ENCODE assay signal across 20 cellular contexts in the genomic region with DNA sequence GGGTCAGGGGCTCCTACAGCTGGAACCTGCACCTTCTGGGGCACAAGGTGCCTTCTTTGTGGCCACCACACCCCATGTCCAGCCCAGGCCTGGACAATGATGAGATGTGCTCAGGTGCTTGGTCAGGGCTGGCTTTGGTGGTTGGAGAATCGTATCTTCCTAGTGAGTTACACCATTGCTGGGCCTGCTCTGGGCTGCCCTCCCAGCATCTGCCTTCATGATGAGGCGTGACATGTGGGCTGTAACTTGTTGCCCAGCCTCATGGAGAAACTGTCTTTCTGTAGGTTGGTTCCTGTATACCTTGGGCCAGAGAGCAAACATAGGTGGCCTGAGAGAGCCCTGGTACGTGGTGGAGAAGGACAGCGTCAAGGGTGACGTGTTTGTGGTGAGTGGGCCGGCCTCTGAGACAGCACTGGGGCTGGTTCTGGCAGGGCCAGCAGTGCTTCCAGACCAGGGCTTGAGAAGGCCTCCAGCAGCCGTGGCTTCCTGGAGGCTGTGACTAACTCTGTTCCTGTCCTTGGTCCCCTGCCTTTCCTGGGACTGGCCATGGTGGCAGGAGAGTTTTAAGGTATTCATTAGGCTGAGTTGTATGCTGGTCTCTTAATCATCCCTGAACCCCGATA. TPM values are rescaled to one million over a fixed set of nuclear protein-coding genes. Genes with fewer than 3 reads are reported as not detected.
DNase-seq lines count a peak whose midpoint lies in the region; ATAC-seq and TF ChIP-seq lines count a peak whose summit lies in the region.
"Had no signal": no experiment of that assay in that cellular context is flagged by ENCODE, and none has a peak within 500 bp of the region (broad histone marks: within the 10 kb centered on the region; RNA-seq: fewer than 3 reads in every experiment).

No MANE protein-coding gene starts in this region.

- intact Hi-C loops in lower lobe of right lung (cut with DNase I) = no loop called here

- H3K36me3 ChIP-seq in lower lobe of right lung = peaks cover 93% of the 10 kb centered on the region

- DNase-seq in NCI-H2171 treated with DMSO at 0.1 percent for 48 hours (lab: John Stamatoyannopoulos, UW) (peak; percentile 40), NCI-H2171 (lab: John Stamatoyannopoulos, UW) (no peak), chondrocyte (ENCODE audit: low spot score) (peak; percentile 59), lower lobe of right lung (no peak), NCI-H187 treated with DMSO at 0.1 percent for 48 hours (lab: John Stamatoyannopoulos, UW) (no peak), NCI-H526 (lab: John Stamatoyannopoulos, UW) (no peak)
- DNase-seq: activated CD8-positive, alpha-beta T cell treated with anti-CD3 and anti-CD28 coated beads, Interleukin-2, amount 10 ng/mL, durations not matched to agents 7 days and 5 days; activated T-cell treated with anti-CD3 and anti-CD28 coated beads, Interleukin-2, amount 50 U/mL, for 72 hours; effector CD4-positive, alpha-beta T cell; NCI-H1930; NCI-H510A; stimulated activated CD4-positive, alpha-beta T cell treated with anti-CD3 and anti-CD28 coated beads, Interleukin-4, amount 100 ng/mL, for 4 hours; testis had no signal

- H3K4me3 Mint-ChIP-seq in chondrocyte (ENCODE audit: unreplicated experiment) = no peak overlapping the region
- H3K4me3 Mint-ChIP-seq: activated CD8-positive, alpha-beta T cell treated with anti-CD3 and anti-CD28 coated beads, Interleukin-2, amount 10 ng/mL, durations not matched to agents 7 days and 5 days; activated T-cell treated with anti-CD3 and anti-CD28 coated beads, Interleukin-2, amount 50 U/mL, for 72 hours; nephron had no signal

- no peaks in the 10 kb centered on the region for H3K27me3 ChIP-seq in lower lobe of right lung (ENCODE audit: low read depth)
- H3K27me3 ChIP-seq: hepatocyte, MG63, testis had no signal

- H3K27me3 Mint-ChIP-seq in chondrocyte (ENCODE audit: low read depth) = no peaks in the 10 kb centered on the region
- H3K27me3 Mint-ChIP-seq: progenitor cell of endocrine pancreas had no signal

- H3K36me3 Mint-ChIP-seq in chondrocyte (ENCODE audit: low read depth) = peaks cover 25% of the 10 kb centered on the region

- H3K4me1 Mint-ChIP-seq in chondrocyte (ENCODE audit: low read depth) = peaks cover 12% of the 10 kb centered on the region

- TF ChIP-seq CTCF in chondrocyte (IDR thresholded peaks at IDR 0.05) (no peak), lower lobe of right lung (IDR thresholded peaks at IDR 0.05) (no peak)

- ATAC-seq in lower lobe of right lung = peak in 1 of 2 donors; percentile 6
- ATAC-seq in HG02759 (IDR thresholded peaks at IDR 0.05; ENCODE audit: unreplicated experiment) = no peak
- ATAC-seq in HG03196 (IDR thresholded peaks at IDR 0.05; ENCODE audit: unreplicated experiment) = no peak
- ATAC-seq: activated CD8-positive, alpha-beta T cell treated with anti-CD3 and anti-CD28 coated beads, Interleukin-2, amount 10 ng/mL, durations not matched to agents 7 days and 5 days; activated T-cell treated with anti-CD3 and anti-CD28 coated beads, Interleukin-2, amount 50 U/mL, for 72 hours had no signal

- no peaks in the 10 kb centered on the region for H3K9me3 ChIP-seq in lower lobe of right lung
- H3K9me3 ChIP-seq: MG63, testis had no signal

- H3K4me3 ChIP-seq in lower lobe of right lung = no peak overlapping the region
- H3K4me3 ChIP-seq: hepatocyte, MG63, testis had no signal

- H3K4me1 ChIP-seq in lower lobe of right lung = peaks cover 6% of the 10 kb centered on the region
- H3K4me1 ChIP-seq: testis had no signal

- no peak overlapping the region for H3K27ac Mint-ChIP-seq in chondrocyte (ENCODE audit: unreplicated experiment)
- H3K27ac Mint-ChIP-seq: activated CD8-positive, alpha-beta T cell treated with anti-CD3 and anti-CD28 coated beads, Interleukin-2, amount 10 ng/mL, durations not matched to agents 7 days and 5 days; activated T-cell treated with anti-CD3 and anti-CD28 coated beads, Interleukin-2, amount 50 U/mL, for 72 hours; nephron; progenitor cell of endocrine pancreas had no signal

- no peaks in the 10 kb centered on the region for H3K9me3 Mint-ChIP-seq in chondrocyte (ENCODE audit: low read depth)
- H3K9me3 Mint-ChIP-seq: activated naive CD4-positive, alpha-beta T cell treated with anti-CD3 and anti-CD28 coated beads, Interleukin-2, amount 50 U/mL, for 72 hours; activated T-cell treated with anti-CD3 and anti-CD28 coated beads, Interleukin-2, amount 50 U/mL, for 72 hours; nephron had no signal

- peak overlapping the region; percentile 4 for H3K27ac ChIP-seq in lower lobe of right lung
- H3K27ac ChIP-seq: hepatocyte, testis had no signal

RNA-seq across cellular contexts. Expression of a gene that starts 18.1 kb away (rescaled TPM):
- total RNA-seq in chondrocyte (26.5 to 39.2 TPM (median 27.3 TPM) in 3 replicates), lower lobe of right lung (33.5 TPM)

RNA-seq across cellular contexts. Expression of a gene that starts 56.9 kb away (rescaled TPM):
- total RNA-seq in chondrocyte = 7.2 to 8.2 TPM (median 7.3 TPM) in 3 replicates
- total RNA-seq in lower lobe of right lung = 1.4 TPM

Comparison
In these comparisons a context has a peak if more than half of its experiments do, and no peak if none do; other contexts are left out.
1. DNase-seq: peak in NCI-H2171 treated with DMSO at 0.1 percent for 48 hours (single experiment) and chondrocyte (single experiment); none in NCI-H2171 (single experiment), lower lobe of right lung (single experiment), NCI-H187 treated with DMSO at 0.1 percent for 48 hours (single experiment) and NCI-H526 (0 of 2).